ENCODE assay signal across 8 cellular contexts in genomic region chr6:41072836-41073202, GRCh38. TPM values are rescaled to one million over a fixed set of nuclear protein-coding genes. Genes with fewer than 3 reads are reported as not detected.
DNase-seq lines count a peak whose midpoint lies in the region; ATAC-seq and TF ChIP-seq lines count a peak whose summit lies in the region.

TSS of gene NFYA (plus strand) at chr6:41072974. CDS start at chr6:41079090, 6,116 bp downstream.

- peak within 1 kb of the TSS; percentile 92 to 98 (median 97) for H3K27ac Mint-ChIP-seq in CD4-positive, CD25-positive, alpha-beta regulatory T cell
- H3K27ac Mint-ChIP-seq in MCF 10A (ENCODE audit: low read depth, unreplicated experiment) = peak within 1 kb of the TSS; percentile 95

- no peaks in the 10 kb centered on the region for H3K27me3 ChIP-seq in CD4-positive, CD25-positive, alpha-beta regulatory T cell (ENCODE audit: control insufficient read depth, insufficient read depth, low read length)
- H3K27me3 ChIP-seq in spleen (replicated peaks in 1 of 7) = no peaks in the 10 kb centered on the region

- intact Hi-C loops in MCF 10A (cut with micrococcal nuclease) = loop anchor here (5.0 kb wide), 2 partner anchors 109 to 1726 kb away; no protein-coding TSS in a partner anchor
- intact Hi-C loops in spleen (cut with DNase I; ENCODE audit: low total_unique reads) = no loop called here

- ATAC-seq in CD4-positive, CD25-positive, alpha-beta regulatory T cell (ENCODE audit: low read depth in 2 of 2) = peak; percentile 67 to 75
- peak; percentile 52 for ATAC-seq in GM19372 (IDR thresholded peaks at IDR 0.05; ENCODE audit: low read depth, unreplicated experiment)
- ATAC-seq in HG03378 (IDR thresholded peaks at IDR 0.05; ENCODE audit: unreplicated experiment) = peak; percentile 53

- POLR2A ChIA-PET in MCF 10A (lab: Yijun Ruan, JAX) = interaction anchor here (0.7 to 1.5 kb wide), 14 partner anchors 11 to 1645 kb away, joined by 3 to 9 read pairs (median 3); no protein-coding TSS in a partner anchor

- H3K36me3 Mint-ChIP-seq in CD4-positive, CD25-positive, alpha-beta regulatory T cell = no peaks in the 10 kb centered on the region
- peaks cover 22% of the 10 kb centered on the region for H3K36me3 Mint-ChIP-seq in MCF 10A (ENCODE audit: insufficient read depth, unreplicated experiment)

- peaks cover 17% of the 10 kb centered on the region for H3K36me3 ChIP-seq in CD4-positive, CD25-positive, alpha-beta regulatory T cell (ENCODE audit: control insufficient read depth, insufficient read depth, low read length)
- peaks cover 0 to 30% (median 21%) of the 10 kb centered on the region in 6 donors for H3K36me3 ChIP-seq in spleen

- H3K27me3 Mint-ChIP-seq in CD4-positive, CD25-positive, alpha-beta regulatory T cell = peaks cover 6% of the 10 kb centered on the region
- no peaks in the 10 kb centered on the region for H3K27me3 Mint-ChIP-seq in MCF 10A (ENCODE audit: insufficient read depth, unreplicated experiment)

- peak within 1 kb of the TSS; percentile 93 for H3K4me3 ChIP-seq in CD4-positive, CD25-positive, alpha-beta regulatory T cell (ENCODE audit: low read depth, low read length)
- H3K4me3 ChIP-seq in iPS-18c (ENCODE audit: insufficient read depth, low read depth, low read length) (peak within 1 kb of the TSS; percentile 98), spleen (peak within 1 kb of the TSS; percentile 71 to 94 (median 86))

- no peak for TF ChIP-seq POLR2A in spleen (IDR thresholded peaks at IDR 0.05)

- peak in 2 of 3 donors; percentile 99 to 100 for DNase-seq in CD4-positive, CD25-positive, alpha-beta regulatory T cell
- peak; percentile 100 for DNase-seq in SKM-1 treated with dmso at 0.1 percent for 144 hours (lab: John Stamatoyannopoulos, UW; ENCODE audit: unreplicated experiment)
- no peak for DNase-seq in MCF 10A (ENCODE audit: unreplicated experiment)
- no peak for DNase-seq in spleen
- DNase-seq in NCI-H187 treated with DMSO at 0.1 percent for 48 hours (lab: John Stamatoyannopoulos, UW) = no peak

- TF ChIP-seq CTCF in MCF 10A (IDR thresholded peaks at IDR 0.05; ENCODE audit: unreplicated experiment) (no peak), spleen (IDR thresholded peaks at IDR 0.05 in 8 of 11, conservative IDR thresholded peaks at IDR 0.05 in 3 of 11) (no peak)

- H3K4me3 Mint-ChIP-seq in CD4-positive, CD25-positive, alpha-beta regulatory T cell = peak within 1 kb of the TSS; percentile 96 to 99 (median 98)
- H3K4me3 Mint-ChIP-seq in MCF 10A (ENCODE audit: unreplicated experiment) = peak within 1 kb of the TSS; percentile 85

- H3K4me1 ChIP-seq in CD4-positive, CD25-positive, alpha-beta regulatory T cell (ENCODE audit: control insufficient read depth, insufficient read depth, low read length, poor library complexity, severe bottlenecking) = peaks cover 30% of the 10 kb centered on the region
- H3K4me1 ChIP-seq in spleen = peaks cover 32 to 60% (median 40%) of the 10 kb centered on the region in 6 donors

- peaks cover 18 to 52% (median 45%) of the 10 kb centered on the region in 4 donors for H3K4me1 Mint-ChIP-seq in CD4-positive, CD25-positive, alpha-beta regulatory T cell
- H3K4me1 Mint-ChIP-seq in MCF 10A (ENCODE audit: insufficient read depth, unreplicated experiment) = peaks cover 32% of the 10 kb centered on the region

- H3K27ac ChIP-seq in CD4-positive, CD25-positive, alpha-beta regulatory T cell (ENCODE audit: insufficient read depth, low read length, poor library complexity, severe bottlenecking) = peak within 1 kb of the TSS; percentile 97
- peak within 1 kb of the TSS; percentile 91 to 100 (median 99) for H3K27ac ChIP-seq in spleen

- no TSS peak for BruUV-seq in MCF 10A (replicated peaks; lab: Mats Ljungman, UMichigan)

- CTCF ChIA-PET in MCF 10A (lab: Yijun Ruan, JAX) = interaction anchor here (0.6 to 1.1 kb wide), 4 partner anchors 20 to 223 kb away, joined by 3 to 5 read pairs (median 4); partner anchors contain the start of gene UNC5CL

- H3K9me3 Mint-ChIP-seq in CD4-positive, CD25-positive, alpha-beta regulatory T cell = no peaks in the 10 kb centered on the region
- H3K9me3 Mint-ChIP-seq in MCF 10A (ENCODE audit: unreplicated experiment) = no peaks in the 10 kb centered on the region

- no peaks in the 10 kb centered on the region for H3K9me3 ChIP-seq in CD4-positive, CD25-positive, alpha-beta regulatory T cell (ENCODE audit: control insufficient read depth in 2 of 2, low read length in 2 of 2)
- H3K9me3 ChIP-seq in iPS-18c (ENCODE audit: control insufficient read depth, insufficient read depth, low read length) (no peaks in the 10 kb centered on the region), spleen (no peaks in the 10 kb centered on the region)

- 0 to 1% (median 0%) methylated on average over 3 to 37 of the region's 37 CpGs for WGBS in spleen, 5 donors

RNA-seq across cellular contexts. Expression of gene NFYA, which starts in this region (rescaled TPM):
- 37.9 TPM for total RNA-seq in CD4-positive, CD25-positive, alpha-beta regulatory T cell
- 10 to 100 TPM; 15.9 to 24.1 (median 19.7) TPM for polyA plus RNA-seq in CD4-positive, CD25-positive, alpha-beta regulatory T cell
- total RNA-seq in MCF 10A (2022) = 41.5 and 42.1 TPM in 2 replicates
- total RNA-seq in spleen = 10 to 100 TPM; 24.4 to 34.8 (median 25.7) TPM
- 10 to 100 TPM in 1 of 3 donors, 1 to 10 TPM in 2; 6.4 to 10.1 (median 8.7) TPM for polyA plus RNA-seq in spleen

Comparison
In these comparisons a context has a peak if more than half of its experiments do, and no peak if none do; other contexts are left out.
1. DNase-seq: peak in CD4-positive, CD25-positive, alpha-beta regulatory T cell (2 of 3) and SKM-1 treated with dmso at 0.1 percent for 144 hours (single experiment); none in MCF 10A (single experiment), spleen (single experiment) and NCI-H187 treated with DMSO at 0.1 percent for 48 hours (single experiment).
2. Peak in every context shown above with its lines, with median percentiles within 50 percentile points of each other: ATAC-seq and H3K4me3 ChIP-seq.